Comparison of ENCODE assay signal across 22 cellular contexts in the genomic region with DNA sequence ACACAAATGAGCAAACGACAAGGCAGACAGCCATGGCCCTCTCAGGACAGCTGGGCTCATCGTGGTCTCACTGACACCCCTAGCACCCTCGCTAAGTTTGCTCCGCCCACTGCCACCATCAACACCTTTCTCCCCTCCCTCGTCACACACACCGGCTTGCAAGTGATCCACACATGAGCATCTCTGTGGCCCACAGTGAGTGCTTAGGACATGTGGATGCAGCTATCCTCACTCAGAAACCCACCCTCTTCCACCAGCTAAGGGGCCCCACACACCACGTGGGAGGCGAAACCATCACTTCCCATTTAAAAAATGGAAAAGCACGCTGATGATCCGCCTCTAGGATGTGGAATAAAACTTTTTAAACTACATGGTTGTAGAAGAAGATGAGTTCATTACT.
"Had no signal": no experiment of that assay in that cellular context is flagged by ENCODE, and none has a peak within 500 bp of the region (broad histone marks: within the 10 kb centered on the region; RNA-seq: fewer than 3 reads in every experiment).

No MANE protein-coding gene starts in this region.

- H3K27ac ChIP-seq: esophagus squamous epithelium, gastroesophageal sphincter had no signal

- H3K9me3 Mint-ChIP-seq: activated CD8-positive, alpha-beta T cell treated with anti-CD3 and anti-CD28 coated beads for 36 hours; activated T-cell treated with anti-CD3 and anti-CD28 coated beads, Interleukin-2, amount 50 U/mL, for 4 hours had no signal

- H3K27me3 ChIP-seq: esophagus squamous epithelium had no signal

- H3K4me1 ChIP-seq: esophagus squamous epithelium, gastroesophageal sphincter had no signal

- H3K36me3 ChIP-seq: esophagus squamous epithelium, gastroesophageal sphincter had no signal

- H3K4me3 Mint-ChIP-seq: activated CD4-positive, alpha-beta T cell treated with anti-CD3 and anti-CD28 coated beads for 36 hours; activated CD8-positive, alpha-beta T cell treated with anti-CD3 and anti-CD28 coated beads for 36 hours; activated naive CD8-positive, alpha-beta T cell; activated T-cell treated with anti-CD3 and anti-CD28 coated beads, Interleukin-2, amount 50 U/mL, for 4 hours; activated T-helper 17 cell treated with anti-CD3 and anti-CD28 coated beads, Interleukin-2, amount 50 U/mL, for 72 hours had no signal

- H3K4me3 ChIP-seq: esophagus squamous epithelium, gastroesophageal sphincter had no signal

- H3K27ac Mint-ChIP-seq: activated CD4-positive, alpha-beta T cell treated with anti-CD3 and anti-CD28 coated beads for 36 hours; activated CD8-positive, alpha-beta T cell treated with anti-CD3 and anti-CD28 coated beads for 36 hours; activated naive CD8-positive, alpha-beta T cell; activated T-helper 17 cell treated with anti-CD3 and anti-CD28 coated beads, Interleukin-2, amount 50 U/mL, for 72 hours had no signal

- H3K9me3 ChIP-seq: esophagus squamous epithelium, gastroesophageal sphincter had no signal

- H3K36me3 Mint-ChIP-seq: activated naive CD8-positive, alpha-beta T cell had no signal

- ATAC-seq: activated CD4-positive, alpha-beta T cell treated with anti-CD3 and anti-CD28 coated beads for 36 hours; activated CD8-positive, alpha-beta T cell treated with anti-CD3 and anti-CD28 coated beads for 36 hours; activated T-cell treated with anti-CD3 and anti-CD28 coated beads, Interleukin-2, amount 50 U/mL, for 4 hours; activated T-helper 17 cell treated with anti-CD3 and anti-CD28 coated beads, Interleukin-2, amount 50 U/mL, for 72 hours; gastroesophageal sphincter had no signal

- H3K27me3 Mint-ChIP-seq: activated CD8-positive, alpha-beta T cell treated with anti-CD3 and anti-CD28 coated beads for 36 hours had no signal

- H3K4me1 Mint-ChIP-seq: activated CD4-positive, alpha-beta T cell treated with anti-CD3 and anti-CD28 coated beads for 36 hours; activated T-helper 17 cell treated with anti-CD3 and anti-CD28 coated beads, Interleukin-2, amount 50 U/mL, for 72 hours had no signal

- DNase-seq: activated CD4-positive, alpha-beta T cell treated with anti-CD3 and anti-CD28 coated beads for 36 hours; activated CD4-positive, alpha-beta T cell treated with anti-CD3 and anti-CD28 coated beads, Interleukin-2, amount 50 U/mL, for 1 hour; activated CD4-positive, alpha-beta T cell treated with anti-CD3 and anti-CD28 coated beads, Interleukin-2, amount 50 U/mL, for 48 hours; activated CD4-positive, CD25-positive, alpha-beta regulatory T cell; activated CD4-positive, CD25-positive, alpha-beta regulatory T cell treated with anti-CD3 and anti-CD28 coated beads, Interleukin-2, amount 50 U/mL, for 72 hours; activated CD8-positive, alpha-beta memory T cell treated with anti-CD3 and anti-CD28 coated beads for 24 hours; activated CD8-positive, alpha-beta T cell treated with anti-CD3 and anti-CD28 coated beads for 36 hours; activated effector memory CD4-positive, alpha-beta T cell treated with Interleukin-2 at 50 U/mL for 16 hours; activated gamma-delta T cell treated with Interleukin-2 at 50 U/mL for 16 hours; activated naive CD4-positive, alpha-beta T cell treated with anti-CD3 and anti-CD28 coated beads, Interleukin-2, amount 50 U/mL, for 16 hours; activated naive CD4-positive, alpha-beta T cell treated with Interleukin-2 at 50 U/mL for 16 hours; activated T-cell treated with anti-CD3 and anti-CD28 coated beads, Interleukin-2, amount 50 U/mL, for 4 hours; amniotic stem cell; anterior cingulate cortex; effector CD8-positive, alpha-beta T cell; erythroblast; esophagus squamous epithelium; foreskin melanocyte; T-helper 2 cell had no signal
